ENCODE assay signal across 19 cellular contexts in genomic region chr9:36671561-36671960, GRCh38.
DNase-seq lines count a peak whose midpoint lies in the region; ATAC-seq, FAIRE-seq and TF ChIP-seq lines count a peak whose summit lies in the region.
"Had no signal": no experiment of that assay in that cellular context is flagged by ENCODE, and none has a peak within 500 bp of the region (broad histone marks: within the 10 kb centered on the region; RNA-seq: fewer than 3 reads in every experiment).

No MANE protein-coding gene starts in this region.

- in situ Hi-C loops in SK-MEL-5 (cut with HindIII; ENCODE audit: low pct_unique_long_range_greater_than_20kb, low sequenced_read_pairs) (no loop called here), GM12878 (cut with MboI) (no loop called here)

- no peaks in the 10 kb centered on the region for H3K27me3 Mint-ChIP-seq in T-helper 2 cell treated with Interferon-gamma antibody and Interleukin-4, amounts not matched to agents 5 μg/mL and 100 μg/mL, for 36 hours (ENCODE audit: low read depth)
- H3K27me3 Mint-ChIP-seq: B cell; CD4-positive, alpha-beta memory T cell had no signal

- ATAC-seq in GM12878 = no peak

- FAIRE-seq in GM12878 (lab: Jason Lieb, UNC) = no peak

- POLR2A ChIA-PET in GM12878 (lab: Charles Lee) = interaction anchor here (0.6 kb wide), 1 partner anchor 54 kb away, joined by 3 read pairs; no protein-coding TSS in a partner anchor

- H2AFZ ChIP-seq in GM12878 (ENCODE audit: control insufficient read depth, low read depth, low read length) = no peak overlapping the region
- H2AFZ ChIP-seq in osteoblast (ENCODE audit: low read length) = peak overlapping the region; percentile 2

- DNase-seq in T-helper 2 cell treated with Interferon-gamma antibody and Interleukin-4, amounts not matched to agents 5 μg/mL and 100 μg/mL, for 36 hours (ENCODE audit: low spot score) = no peak
- DNase-seq in T-helper 2 cell (no peak), SK-MEL-5 (ENCODE audit: low read depth, low spot score) (peak; percentile 19), GM12878 (ENCODE audit: low read depth, low spot score) (no peak), osteoblast (ENCODE audit: insufficient read length, low spot score, missing footprints) (no peak), NCI-H146 treated with DMSO at 0.1 percent for 48 hours (lab: John Stamatoyannopoulos, UW; ENCODE audit: unreplicated experiment) (no peak), CD1c-positive myeloid dendritic cell (ENCODE audit: extremely low spot score) (no peak), DMS79 (lab: John Stamatoyannopoulos, UW) (no peak)
- DNase-seq: Caco-2; CD4-positive, alpha-beta memory T cell; DMS153; EL; GDM1; GOT3; HCEC 1CT had no signal

- H3K4me3 ChIP-seq in GM12878 (no peak overlapping the region), osteoblast (ENCODE audit: insufficient read depth, low read length) (no peak overlapping the region)
- H3K4me3 ChIP-seq: BLaER1 had no signal

- H4K20me1 ChIP-seq in GM12878 (ENCODE audit: control insufficient read depth, insufficient read depth) = no peaks in the 10 kb centered on the region
- no peaks in the 10 kb centered on the region for H4K20me1 ChIP-seq in osteoblast (ENCODE audit: insufficient read depth, low read length)
- H4K20me1 ChIP-seq: BLaER1 had no signal

- no peaks in the 10 kb centered on the region for H3K27me3 ChIP-seq in GM12878 (replicated peaks in 1 of 2; ENCODE audit: control insufficient read depth in 2 of 2, insufficient read depth in 2 of 2, low read length in 1 of 2)
- no peaks in the 10 kb centered on the region for H3K27me3 ChIP-seq in osteoblast (ENCODE audit: insufficient read depth, low read length)
- H3K27me3 ChIP-seq: BLaER1 had no signal

- TF ChIP-seq EP300 in GM12878 (IDR thresholded peaks at IDR 0.05; ENCODE audit: borderline replicate concordance in 1 of 2, control insufficient read depth in 1 of 2, low read depth in 2 of 2, low read length in 2 of 2) = no peak

- no peak overlapping the region for H3K9ac ChIP-seq in GM12878 (ENCODE audit: control insufficient read depth, insufficient read depth, low read length)
- H3K9ac ChIP-seq: BLaER1 had no signal

- intact Hi-C loops in GM12878 (cut with micrococcal nuclease; ENCODE audit: unreplicated experiment) = no loop called here

- H3K27ac ChIP-seq in GM12878 (ENCODE audit: control insufficient read depth, insufficient read depth) (no peak overlapping the region), osteoblast (ENCODE audit: low read depth, low read length) (no peak overlapping the region)
- H3K27ac ChIP-seq: 22Rv1, BLaER1, C4-2B had no signal

- peaks cover 13% of the 10 kb centered on the region for H3K4me1 Mint-ChIP-seq in T-helper 2 cell treated with Interferon-gamma antibody and Interleukin-4, amounts not matched to agents 5 μg/mL and 100 μg/mL, for 36 hours (ENCODE audit: low read depth)

- peaks cover 60% of the 10 kb centered on the region for H3K36me3 Mint-ChIP-seq in T-helper 2 cell treated with Interferon-gamma antibody and Interleukin-4, amounts not matched to agents 5 μg/mL and 100 μg/mL, for 36 hours (ENCODE audit: low read depth)
- H3K36me3 Mint-ChIP-seq: CD4-positive, alpha-beta memory T cell had no signal

- TF ChIP-seq RAD21 in GM12878 (IDR thresholded peaks at IDR 0.05; ENCODE audit: insufficient read depth, low read depth, low read length) = no peak

- TSS peak; percentile 15 for BruUV-seq in GM12878 (replicated peaks; lab: Mats Ljungman, UMichigan)

- RAD21 ChIA-PET in GM12878 (lab: Charles Lee; ENCODE audit: unreplicated experiment) = no interaction called here

- CTCF ChIA-PET in GM12878 (lab: Yijun Ruan, JAX) = interaction anchor here (0.5 to 1.1 kb wide), 2 partner anchors 16 to 1794 kb away, joined by 3 to 4 read pairs; no protein-coding TSS in a partner anchor

- TF ChIP-seq CTCF in GM12878 (IDR thresholded peaks at IDR 0.05 in 2 of 3, conservative IDR thresholded peaks at IDR 0.05 in 1 of 3; ENCODE audit: control insufficient read depth in 2 of 3, extremely low read depth in 1 of 3, insufficient read depth in 1 of 3, low read depth in 3 of 3, low read length in 3 of 3) (no peak), osteoblast (IDR thresholded peaks at IDR 0.05; ENCODE audit: extremely low read depth, low read depth, low read length) (no peak)

- TF ChIP-seq POLR2A in GM12878 (IDR thresholded peaks at IDR 0.05; ENCODE audit: low read depth, low read length) = no peak

- H3K4me2 ChIP-seq in GM12878 (ENCODE audit: control insufficient read depth, insufficient read depth) (no peak overlapping the region), osteoblast (ENCODE audit: insufficient read depth, low read length) (no peak overlapping the region)
- H3K4me2 ChIP-seq: BLaER1 had no signal

- H3K9me3 ChIP-seq in GM12878 (replicated peaks; ENCODE audit: control insufficient read depth, insufficient read depth, low read length) (no peaks in the 10 kb centered on the region), osteoblast (ENCODE audit: low read depth, low read length) (no peaks in the 10 kb centered on the region)
- H3K9me3 ChIP-seq: BLaER1, Caco-2 had no signal

- peaks cover 6 to 9% of the 10 kb centered on the region in 2 experiments; a peak in 3 of 4 replicates for H3K36me3 ChIP-seq in GM12878 (ENCODE audit: control insufficient read depth in 2 of 2, insufficient read depth in 2 of 2, low read length in 1 of 2)
- H3K36me3 ChIP-seq in osteoblast (ENCODE audit: insufficient read depth, low read length) = peaks cover 15% of the 10 kb centered on the region

- no peak overlapping the region for H3K4me3 Mint-ChIP-seq in T-helper 2 cell treated with Interferon-gamma antibody and Interleukin-4, amounts not matched to agents 5 μg/mL and 100 μg/mL, for 36 hours
- H3K4me3 Mint-ChIP-seq: B cell; CD4-positive, alpha-beta memory T cell had no signal

- H3K4me1 ChIP-seq in GM12878 (ENCODE audit: control insufficient read depth, insufficient read depth, low read length) = 0 out of 2 replicates have a peak, but pooled peaks cover 2% of the 10 kb centered on the region
- peaks cover 3% of the 10 kb centered on the region for H3K4me1 ChIP-seq in osteoblast (ENCODE audit: insufficient read depth, low read length)

- no peaks in the 10 kb centered on the region for H3K9me3 Mint-ChIP-seq in T-helper 2 cell treated with Interferon-gamma antibody and Interleukin-4, amounts not matched to agents 5 μg/mL and 100 μg/mL, for 36 hours
- H3K9me3 Mint-ChIP-seq: CD4-positive, alpha-beta memory T cell had no signal

- 94% methylated on average over 3 of the region's 3 CpGs for WGBS in GM12878 (ENCODE audit: insufficient coverage, insufficient replicate concordance, low lambda C conversion rate, missing lambda C conversion rate)

- peak overlapping the region; percentile 5 for H3K27ac Mint-ChIP-seq in T-helper 2 cell treated with Interferon-gamma antibody and Interleukin-4, amounts not matched to agents 5 μg/mL and 100 μg/mL, for 36 hours
- H3K27ac Mint-ChIP-seq: B cell; CD4-positive, alpha-beta memory T cell had no signal

- SMC1A ChIA-PET in GM12878 (lab: Charles Lee; ENCODE audit: uncharacterized antibody, unreplicated experiment) = no interaction called here

- H3K79me2 ChIP-seq in GM12878 (ENCODE audit: control insufficient read depth, insufficient read depth, low read length) (no peaks in the 10 kb centered on the region), osteoblast (ENCODE audit: insufficient read depth, low read length) (peaks cover 2% of the 10 kb centered on the region)

TF ChIP-seq in GM12878, 131 proteins besides CTCF, POLR2A, EP300 and RAD21:
- no peak for TF ChIP-seq NBN (IDR thresholded peaks at IDR 0.05)
- TF ChIP-seq TCF12 (IDR thresholded peaks at IDR 0.05; ENCODE audit: low read depth, low read length) = no peak
